ENCODE assay signal across 9 cellular contexts in genomic region chr11:67409261-67409666, GRCh38. TPM values are rescaled to one million over a fixed set of nuclear protein-coding genes. Genes with fewer than 3 reads are reported as not detected.
DNase-seq lines count a peak whose midpoint lies in the region; ATAC-seq lines count a peak whose summit lies in the region.
"Had no signal": no experiment of that assay in that cellular context is flagged by ENCODE, and none has a peak within 500 bp of the region (broad histone marks: within the 10 kb centered on the region; RNA-seq: fewer than 3 reads in every experiment).

No MANE protein-coding gene starts in this region.

- H3K27ac Mint-ChIP-seq in IgD-negative memory B cell = peak overlapping the region; percentile 96 to 100 (median 96)
- H3K27ac Mint-ChIP-seq in activated T-helper 2 cell treated with anti-CD3 and anti-CD28 coated beads, Interferon-gamma antibody, Interleukin-2, Interleukin-4, amounts not matched to agents 10 μg/mL and 5 μg/mL and 100 μg/mL, durations not matched to agents 14 hours and 24 hours and 36 hours = peak overlapping the region; percentile 97

- H3K36me3 Mint-ChIP-seq in IgD-negative memory B cell = peaks cover 9% of the 10 kb centered on the region
- H3K36me3 Mint-ChIP-seq in activated T-helper 2 cell treated with anti-CD3 and anti-CD28 coated beads, Interferon-gamma antibody, Interleukin-2, Interleukin-4, amounts not matched to agents 10 μg/mL and 5 μg/mL and 100 μg/mL, durations not matched to agents 14 hours and 24 hours and 36 hours (ENCODE audit: low read depth) = peaks cover 54% of the 10 kb centered on the region

- peak; percentile 78 for DNase-seq in activated T-helper 2 cell treated with anti-CD3 and anti-CD28 coated beads, Interferon-gamma antibody, Interleukin-2, Interleukin-4, amounts not matched to agents 10 μg/mL and 5 μg/mL and 100 μg/mL, durations not matched to agents 14 hours and 24 hours and 36 hours (ENCODE audit: low spot score)
- DNase-seq in stimulated activated CD4-positive, alpha-beta T cell treated with anti-CD3 and anti-CD28 coated beads, Interleukin-4, amount 100 ng/mL, for 24 hours = peak; percentile 66
- no peak for DNase-seq in hepatic stellate cell (ENCODE audit: low spot score)
- DNase-seq in medulla oblongata (ENCODE audit: extremely low spot score) = no peak
- no peak for DNase-seq in superior temporal gyrus (ENCODE audit: extremely low spot score)
- DNase-seq: T1000 had no signal

- ATAC-seq in GM18511 (IDR thresholded peaks at IDR 0.05; ENCODE audit: unreplicated experiment) (peak; percentile 53), GM21786 (IDR thresholded peaks at IDR 0.05; ENCODE audit: unreplicated experiment) (no peak)

- no peaks in the 10 kb centered on the region for H3K9me3 Mint-ChIP-seq in IgD-negative memory B cell
- no peaks in the 10 kb centered on the region for H3K9me3 Mint-ChIP-seq in activated T-helper 2 cell treated with anti-CD3 and anti-CD28 coated beads, Interferon-gamma antibody, Interleukin-2, Interleukin-4, amounts not matched to agents 10 μg/mL and 5 μg/mL and 100 μg/mL, durations not matched to agents 14 hours and 24 hours and 36 hours

- peaks cover 3% of the 10 kb centered on the region for H3K27me3 Mint-ChIP-seq in IgD-negative memory B cell
- H3K27me3 Mint-ChIP-seq in activated T-helper 2 cell treated with anti-CD3 and anti-CD28 coated beads, Interferon-gamma antibody, Interleukin-2, Interleukin-4, amounts not matched to agents 10 μg/mL and 5 μg/mL and 100 μg/mL, durations not matched to agents 14 hours and 24 hours and 36 hours (ENCODE audit: low read depth) = peaks cover 4% of the 10 kb centered on the region

- peaks cover 56 to 63% (median 61%) of the 10 kb centered on the region in 3 donors for H3K4me1 Mint-ChIP-seq in IgD-negative memory B cell
- peaks cover 67% of the 10 kb centered on the region for H3K4me1 Mint-ChIP-seq in activated T-helper 2 cell treated with anti-CD3 and anti-CD28 coated beads, Interferon-gamma antibody, Interleukin-2, Interleukin-4, amounts not matched to agents 10 μg/mL and 5 μg/mL and 100 μg/mL, durations not matched to agents 14 hours and 24 hours and 36 hours (ENCODE audit: low read depth)

- peak overlapping the region; percentile 80 to 100 (median 94) for H3K4me3 Mint-ChIP-seq in IgD-negative memory B cell
- peak overlapping the region; percentile 97 for H3K4me3 Mint-ChIP-seq in activated T-helper 2 cell treated with anti-CD3 and anti-CD28 coated beads, Interferon-gamma antibody, Interleukin-2, Interleukin-4, amounts not matched to agents 10 μg/mL and 5 μg/mL and 100 μg/mL, durations not matched to agents 14 hours and 24 hours and 36 hours (ENCODE audit: low read depth)

- intact Hi-C loops in activated T-helper 2 cell treated with anti-CD3 and anti-CD28 coated beads, Interferon-gamma antibody, Interleukin-2, Interleukin-4, amounts not matched to agents 10 μg/mL and 5 μg/mL and 100 μg/mL, durations not matched to agents 14 hours and 24 hours and 36 hours (cut with micrococcal nuclease) = no loop called here

RNA-seq across cellular contexts. Expression of gene TBC1D10C, which starts 5.4 kb away (rescaled TPM):
- 341 TPM for polyA plus RNA-seq in IgD-negative memory B cell
- total RNA-seq in activated T-helper 2 cell treated with anti-CD3 and anti-CD28 coated beads, Interferon-gamma antibody, Interleukin-2, Interleukin-4, amounts not matched to agents 10 μg/mL and 5 μg/mL and 100 μg/mL, durations not matched to agents 14 hours and 24 hours and 36 hours = 112 and 118 TPM in 2 replicates

RNA-seq across cellular contexts. Expression of gene CARNS1, which starts 6.2 kb away (rescaled TPM):
- polyA plus RNA-seq in IgD-negative memory B cell = 2.4 TPM
- 0.51 and 0.68 TPM in 2 replicates for total RNA-seq in activated T-helper 2 cell treated with anti-CD3 and anti-CD28 coated beads, Interferon-gamma antibody, Interleukin-2, Interleukin-4, amounts not matched to agents 10 μg/mL and 5 μg/mL and 100 μg/mL, durations not matched to agents 14 hours and 24 hours and 36 hours

RNA-seq across cellular contexts. Expression of gene PPP1CA, which starts 7.6 kb away (rescaled TPM):
- polyA plus RNA-seq in IgD-negative memory B cell = 546 TPM
- total RNA-seq in activated T-helper 2 cell treated with anti-CD3 and anti-CD28 coated beads, Interferon-gamma antibody, Interleukin-2, Interleukin-4, amounts not matched to agents 10 μg/mL and 5 μg/mL and 100 μg/mL, durations not matched to agents 14 hours and 24 hours and 36 hours = 250 and 262 TPM in 2 replicates

RNA-seq across cellular contexts. Expression of gene RAD9A, which starts 17.5 kb away (rescaled TPM):
- 12.0 TPM for polyA plus RNA-seq in IgD-negative memory B cell
- 32.1 and 34.1 TPM in 2 replicates for total RNA-seq in activated T-helper 2 cell treated with anti-CD3 and anti-CD28 coated beads, Interferon-gamma antibody, Interleukin-2, Interleukin-4, amounts not matched to agents 10 μg/mL and 5 μg/mL and 100 μg/mL, durations not matched to agents 14 hours and 24 hours and 36 hours

RNA-seq across cellular contexts. Expression of gene RPS6KB2, which starts 19.0 kb away (rescaled TPM):
- polyA plus RNA-seq in IgD-negative memory B cell = 65.1 TPM
- 67.6 and 70.2 TPM in 2 replicates for total RNA-seq in activated T-helper 2 cell treated with anti-CD3 and anti-CD28 coated beads, Interferon-gamma antibody, Interleukin-2, Interleukin-4, amounts not matched to agents 10 μg/mL and 5 μg/mL and 100 μg/mL, durations not matched to agents 14 hours and 24 hours and 36 hours

Comparison
In these comparisons a context has a peak if more than half of its experiments do, and no peak if none do; other contexts are left out.
1. DNase-seq: peak in activated T-helper 2 cell treated with anti-CD3 and anti-CD28 coated beads, Interferon-gamma antibody, Interleukin-2, Interleukin-4, amounts not matched to agents 10 μg/mL and 5 μg/mL and 100 μg/mL, durations not matched to agents 14 hours and 24 hours and 36 hours (single experiment) and stimulated activated CD4-positive, alpha-beta T cell treated with anti-CD3 and anti-CD28 coated beads, Interleukin-4, amount 100 ng/mL, for 24 hours (single experiment); none in hepatic stellate cell (single experiment), medulla oblongata (single experiment) and superior temporal gyrus (single experiment).